In genomic region chr10:51224610-51225230, GRCh38 we compare ENCODE assay signal across 16 cellular contexts.
DNase-seq lines count a peak whose midpoint lies in the region; ATAC-seq and TF ChIP-seq lines count a peak whose summit lies in the region.
"Had no signal": no experiment of that assay in that cellular context is flagged by ENCODE, and none has a peak within 500 bp of the region (broad histone marks: within the 10 kb centered on the region; RNA-seq: fewer than 3 reads in every experiment).

No MANE protein-coding gene starts in this region.

- no peaks in the 10 kb centered on the region for H3K27me3 ChIP-seq in left ventricle myocardium inferior (ENCODE audit: low read depth)
- H3K27me3 ChIP-seq in right atrium auricular region = no peaks in the 10 kb centered on the region
- H3K27me3 ChIP-seq: foreskin keratinocyte, spleen had no signal

- H3K36me3 ChIP-seq in left ventricle myocardium inferior = no peaks in the 10 kb centered on the region
- no peaks in the 10 kb centered on the region for H3K36me3 ChIP-seq in right atrium auricular region
- H3K36me3 ChIP-seq: spleen had no signal

- peaks cover 45% of the 10 kb centered on the region for H3K4me1 ChIP-seq in left ventricle myocardium inferior
- peaks cover 0 to 6% of the 10 kb centered on the region in 2 donors for H3K4me1 ChIP-seq in right atrium auricular region
- H3K4me1 ChIP-seq: A549, foreskin keratinocyte had no signal

- TF ChIP-seq CTCF in left ventricle myocardium inferior (IDR thresholded peaks at IDR 0.05; ENCODE audit: borderline replicate concordance) (no peak), right atrium auricular region (IDR thresholded peaks at IDR 0.05) (no peak)

- no peaks in the 10 kb centered on the region for H3K9me3 ChIP-seq in left ventricle myocardium inferior (replicated peaks)
- no peaks in the 10 kb centered on the region for H3K9me3 ChIP-seq in right atrium auricular region
- H3K9me3 ChIP-seq: A549, spleen had no signal

- ATAC-seq in HG02981 (IDR thresholded peaks at IDR 0.05; ENCODE audit: unreplicated experiment) = no peak
- ATAC-seq: A549, foreskin keratinocyte, natural killer cell had no signal

- DNase-seq in left ventricle myocardium inferior (no peak), right atrium auricular region (ENCODE audit: low spot score) (no peak), amniotic epithelial cell (ENCODE audit: low read depth) (peak; percentile 59), iris pigment epithelial cell (ENCODE audit: low read depth) (peak; percentile 83), NOMO-1 (lab: John Stamatoyannopoulos, UW; ENCODE audit: unreplicated experiment in 2 of 2) (no peak)
- no peak for DNase-seq in activated CD4-positive, alpha-beta T cell treated with anti-CD3 and anti-CD28 coated beads for 4 hours
- DNase-seq in effector CD8-positive, alpha-beta T cell (lab: John Stamatoyannopoulos, UW) = no peak
- DNase-seq: activated CD8-positive, alpha-beta memory T cell treated with anti-CD3 and anti-CD28 coated beads for 24 hours; activated naive CD4-positive, alpha-beta T cell treated with anti-CD3 and anti-CD28 coated beads for 36 hours; foreskin keratinocyte; natural killer cell; NCI-H1436; NCI-H510A treated with DMSO at 0.1 percent for 48 hours; spleen had no signal

- intact Hi-C loops in left ventricle myocardium inferior (cut with micrococcal nuclease) = no loop called here

- H3K4me3 ChIP-seq in left ventricle myocardium inferior = no peak overlapping the region
- no peak overlapping the region for H3K4me3 ChIP-seq in right atrium auricular region
- H3K4me3 ChIP-seq: A549, spleen had no signal

- H3K27ac ChIP-seq in left ventricle myocardium inferior (replicated peaks) (peak overlapping the region; percentile 15), right atrium auricular region (no peak overlapping the region)
- H3K27ac ChIP-seq: A549, foreskin keratinocyte, spleen had no signal

Comparison
In these comparisons a context has a peak if more than half of its experiments do, and no peak if none do; other contexts are left out.
1. DNase-seq: peak in amniotic epithelial cell (single experiment) and iris pigment epithelial cell (single experiment); none in left ventricle myocardium inferior (single experiment), right atrium auricular region (single experiment), activated CD4-positive, alpha-beta T cell treated with anti-CD3 and anti-CD28 coated beads for 4 hours (0 of 2), effector CD8-positive, alpha-beta T cell (single experiment) and NOMO-1 (0 of 2).